In the genomic region with DNA sequence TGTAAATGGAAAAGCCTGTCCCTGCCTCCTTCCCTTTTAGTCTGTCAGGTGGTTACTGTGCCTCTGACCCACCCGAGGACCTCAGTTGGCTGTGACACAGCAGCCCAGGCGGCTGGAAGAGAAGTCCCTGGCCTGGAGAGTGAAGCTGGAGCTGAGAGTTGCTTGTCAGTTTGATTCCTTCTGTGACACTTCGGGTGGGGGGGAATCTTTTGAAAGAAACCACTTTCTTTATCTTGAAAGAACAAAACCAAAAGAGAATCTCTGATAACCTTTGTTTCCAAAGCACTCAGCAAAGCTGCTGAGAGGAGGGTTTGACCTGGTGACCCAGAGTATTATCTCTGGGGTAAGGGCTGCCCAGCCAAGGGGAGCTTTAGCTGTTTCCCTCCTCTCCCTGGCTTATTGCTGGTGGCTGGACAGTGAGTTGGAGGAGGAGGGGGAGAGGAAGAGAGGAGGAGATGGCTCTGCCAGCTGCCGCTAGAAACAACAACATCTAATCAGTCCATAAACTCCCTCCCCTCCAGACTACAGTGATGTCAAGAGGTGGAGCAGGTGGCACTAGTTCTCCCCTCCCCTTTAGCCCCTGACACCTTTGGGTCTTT, we compare ENCODE assay signal across 8 cellular contexts.
A peak's percentile ranks its signal among the peaks of the same experiment; 100 is the strongest.
DNase-seq lines count a peak whose midpoint lies in the region; ATAC-seq and TF ChIP-seq lines count a peak whose summit lies in the region.

No MANE protein-coding gene starts in this region.

- H3K36me3 ChIP-seq in muscle layer of colon (ENCODE audit: insufficient read depth, low read length) = no peaks in the 10 kb centered on the region

- no peak for TF ChIP-seq CTCF in GM12865 (IDR thresholded peaks at IDR 0.05; ENCODE audit: insufficient read depth, low read depth, low read length, missing control alignments)

- H3K4me3 ChIP-seq in GM12865 (ENCODE audit: low read depth, low read length) (no peak overlapping the region), muscle layer of colon (ENCODE audit: low read depth in 1 of 2, low read length in 2 of 2) (no peak overlapping the region)

- H3K4me1 ChIP-seq in muscle layer of colon (ENCODE audit: insufficient read depth, low read length) = peaks cover 86% of the 10 kb centered on the region

- no peaks in the 10 kb centered on the region for H3K9me3 ChIP-seq in muscle layer of colon (ENCODE audit: low read length)

- H3K27ac ChIP-seq in cingulate gyrus (ENCODE audit: low read depth, low read length) = peak overlapping the region; percentile 93
- peak overlapping the region; percentile 47 for H3K27ac ChIP-seq in muscle layer of colon (ENCODE audit: low read depth, low read length)

- peak overlapping the region; percentile 49 for H3K9ac ChIP-seq in muscle layer of colon (ENCODE audit: low read length)

- DNase-seq in GM12865 (ENCODE audit: low read depth) (peak; percentile 30), NCI-H82 (lab: John Stamatoyannopoulos, UW) (peak; percentile 93), GM19240 (ENCODE audit: insufficient read length, low spot score) (no peak)

- no peak for ATAC-seq in HG03342 (IDR thresholded peaks at IDR 0.05; ENCODE audit: unreplicated experiment)
- no peak for ATAC-seq in HG02840 (IDR thresholded peaks at IDR 0.05; ENCODE audit: low FRiP score, unreplicated experiment)
- ATAC-seq in HG02852 (IDR thresholded peaks at IDR 0.05; ENCODE audit: unreplicated experiment) = no peak

- H3K27me3 ChIP-seq in muscle layer of colon (ENCODE audit: control insufficient read depth in 1 of 2, insufficient read depth in 2 of 2, low read length in 2 of 2) = no peaks in the 10 kb centered on the region
